Comparison of ENCODE assay signal across 15 cellular contexts in the genomic region with DNA sequence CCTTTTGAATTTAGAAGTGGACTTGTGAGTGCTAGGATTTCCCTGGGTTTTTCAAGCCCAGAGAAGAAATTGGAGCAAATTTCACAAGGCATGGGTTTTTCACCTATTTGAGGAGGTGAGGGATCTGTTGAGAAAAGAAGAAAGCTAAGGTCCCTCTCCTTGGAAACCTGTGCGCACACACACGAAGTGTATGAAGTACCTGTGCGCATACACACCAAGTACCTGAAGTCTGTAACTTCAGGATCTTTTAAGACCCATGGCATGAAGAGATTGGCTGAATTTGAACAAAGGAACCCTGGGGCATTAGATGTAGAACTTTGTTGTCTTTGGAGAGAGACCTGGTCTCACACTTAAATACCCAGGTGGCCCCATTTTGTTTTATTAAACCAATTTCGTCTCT.
DNase-seq lines count a peak whose midpoint lies in the region; ATAC-seq and TF ChIP-seq lines count a peak whose summit lies in the region.
"Had no signal": no experiment of that assay in that cellular context is flagged by ENCODE, and none has a peak within 500 bp of the region (broad histone marks: within the 10 kb centered on the region; RNA-seq: fewer than 3 reads in every experiment).

No MANE protein-coding gene starts in this region.

- POLR2A ChIA-PET in CD8-positive, alpha-beta memory T cell (lab: Charles Lee): no interaction called here
- POLR2A ChIA-PET in activated naive CD8-positive, alpha-beta T cell treated with anti-CD3 and anti-CD28 coated beads, Interleukin-2, amount 10 ng/mL, durations not matched to agents 7 days and 5 days (lab: Charles Lee): interaction anchor here (1.2 kb wide), 1 partner anchor 158 kb away, joined by 3 read pairs; no protein-coding TSS in a partner anchor

- peaks cover 0 to 3% (median 0%) of the 10 kb centered on the region in 3 donors for H3K36me3 Mint-ChIP-seq in CD8-positive, alpha-beta memory T cell
- H3K36me3 Mint-ChIP-seq in activated naive CD8-positive, alpha-beta T cell treated with anti-CD3 and anti-CD28 coated beads, Interleukin-2, amount 10 ng/mL, durations not matched to agents 7 days and 5 days: peaks cover 10% of the 10 kb centered on the region
- no peaks in the 10 kb centered on the region for H3K36me3 Mint-ChIP-seq in nephron (ENCODE audit: low read depth)

- H3K9me3 ChIP-seq in BLaER1: no peaks in the 10 kb centered on the region
- no peaks in the 10 kb centered on the region for H3K9me3 ChIP-seq in CD8-positive, alpha-beta memory T cell (ENCODE audit: low read length)
- H3K9me3 ChIP-seq: breast epithelium, mucosa of descending colon had no signal

- no peaks in the 10 kb centered on the region for H3K9me3 Mint-ChIP-seq in CD8-positive, alpha-beta memory T cell
- no peaks in the 10 kb centered on the region for H3K9me3 Mint-ChIP-seq in activated naive CD8-positive, alpha-beta T cell treated with anti-CD3 and anti-CD28 coated beads, Interleukin-2, amount 10 ng/mL, durations not matched to agents 7 days and 5 days
- H3K9me3 Mint-ChIP-seq in nephron: no peaks in the 10 kb centered on the region

- peaks cover 52% of the 10 kb centered on the region for H3K4me1 ChIP-seq in BLaER1
- peaks cover 35% of the 10 kb centered on the region for H3K4me1 ChIP-seq in CD8-positive, alpha-beta memory T cell (ENCODE audit: insufficient read depth, low read length)
- H3K4me1 ChIP-seq: breast epithelium had no signal

- no peak for DNase-seq in CD8-positive, alpha-beta memory T cell
- DNase-seq in activated naive CD8-positive, alpha-beta T cell treated with anti-CD3 and anti-CD28 coated beads, Interleukin-2, amount 10 ng/mL, durations not matched to agents 7 days and 5 days: no peak
- no peak for DNase-seq in 8988T
- DNase-seq in activated effector memory CD4-positive, alpha-beta T cell treated with anti-CD3 and anti-CD28 coated beads, Interleukin-2, amount 50 U/mL, for 16 hours: no peak
- DNase-seq: activated effector memory CD4-positive, alpha-beta T cell treated with Interleukin-2 at 50 U/mL for 16 hours; KG1; mucosa of descending colon; NCI-H2171 treated with DMSO at 0.1 percent for 48 hours; posterior cingulate gyrus had no signal

- peak overlapping the region in 4 of 7 donors; percentile 72 to 74 (median 73) for H3K4me3 Mint-ChIP-seq in CD8-positive, alpha-beta memory T cell
- H3K4me3 Mint-ChIP-seq in activated naive CD8-positive, alpha-beta T cell treated with anti-CD3 and anti-CD28 coated beads, Interleukin-2, amount 10 ng/mL, durations not matched to agents 7 days and 5 days: peak overlapping the region; percentile 65
- H3K4me3 Mint-ChIP-seq in nephron: no peak overlapping the region
- H3K4me3 Mint-ChIP-seq: B cell had no signal

- H3K27me3 Mint-ChIP-seq in CD8-positive, alpha-beta memory T cell: peaks cover 0 to 1% of the 10 kb centered on the region in 2 donors
- no peaks in the 10 kb centered on the region for H3K27me3 Mint-ChIP-seq in activated naive CD8-positive, alpha-beta T cell treated with anti-CD3 and anti-CD28 coated beads, Interleukin-2, amount 10 ng/mL, durations not matched to agents 7 days and 5 days
- no peaks in the 10 kb centered on the region for H3K27me3 Mint-ChIP-seq in nephron (ENCODE audit: low read depth)

- peak overlapping the region; percentile 27 to 94 (median 93) for H3K27ac Mint-ChIP-seq in CD8-positive, alpha-beta memory T cell
- H3K27ac Mint-ChIP-seq in activated naive CD8-positive, alpha-beta T cell treated with anti-CD3 and anti-CD28 coated beads, Interleukin-2, amount 10 ng/mL, durations not matched to agents 7 days and 5 days: peak overlapping the region; percentile 88
- peak overlapping the region; percentile 77 to 94 (median 92) for H3K27ac Mint-ChIP-seq in nephron
- H3K27ac Mint-ChIP-seq: B cell had no signal

- peak overlapping the region; percentile 83 for H3K4me2 ChIP-seq in BLaER1

- no peak for ATAC-seq in activated naive CD8-positive, alpha-beta T cell treated with anti-CD3 and anti-CD28 coated beads, Interleukin-2, amount 10 ng/mL, durations not matched to agents 7 days and 5 days (ENCODE audit: low read depth)
- ATAC-seq in GM21423 (IDR thresholded peaks at IDR 0.05; ENCODE audit: unreplicated experiment): no peak
- ATAC-seq in GM19397 (IDR thresholded peaks at IDR 0.05; ENCODE audit: unreplicated experiment): no peak

- CTCF ChIA-PET in CD8-positive, alpha-beta memory T cell (lab: Charles Lee): interaction anchor here (1.1 kb wide), 3 partner anchors 10 to 165 kb away, joined by 3 to 5 read pairs (median 3); no protein-coding TSS in a partner anchor

- no peaks in the 10 kb centered on the region for H4K20me1 ChIP-seq in BLaER1

- peak overlapping the region; percentile 64 for H3K27ac ChIP-seq in BLaER1
- no peak overlapping the region for H3K27ac ChIP-seq in CD8-positive, alpha-beta memory T cell (ENCODE audit: low read depth, low read length)

- H3K4me1 Mint-ChIP-seq in CD8-positive, alpha-beta memory T cell: peaks cover 24 to 45% (median 34%) of the 10 kb centered on the region in 3 donors
- peaks cover 18% of the 10 kb centered on the region for H3K4me1 Mint-ChIP-seq in activated naive CD8-positive, alpha-beta T cell treated with anti-CD3 and anti-CD28 coated beads, Interleukin-2, amount 10 ng/mL, durations not matched to agents 7 days and 5 days
- H3K4me1 Mint-ChIP-seq in nephron: peaks cover 30% of the 10 kb centered on the region

- no peaks in the 10 kb centered on the region for H3K36me3 ChIP-seq in BLaER1
- no peaks in the 10 kb centered on the region for H3K36me3 ChIP-seq in CD8-positive, alpha-beta memory T cell (ENCODE audit: insufficient read depth, low read length)
- H3K36me3 ChIP-seq: breast epithelium had no signal

- no peak for TF ChIP-seq CTCF in nephron (IDR thresholded peaks at IDR 0.05; ENCODE audit: unreplicated experiment in 3 of 3)

- H3K27me3 ChIP-seq in BLaER1: no peaks in the 10 kb centered on the region
- H3K27me3 ChIP-seq in CD8-positive, alpha-beta memory T cell (ENCODE audit: insufficient read depth, low read length, poor library complexity, severe bottlenecking): no peaks in the 10 kb centered on the region
- H3K27me3 ChIP-seq: breast epithelium had no signal

- no peak overlapping the region for H3K4me3 ChIP-seq in BLaER1
- peak overlapping the region; percentile 10 for H3K4me3 ChIP-seq in CD8-positive, alpha-beta memory T cell (ENCODE audit: low read length)
- H3K4me3 ChIP-seq: breast epithelium, mucosa of descending colon had no signal

- H3K9ac ChIP-seq in BLaER1: peak overlapping the region; percentile 54

Comparison
In these comparisons a context has a peak if more than half of its experiments do, and no peak if none do; other contexts are left out.
1. H3K4me3 Mint-ChIP-seq: peak in CD8-positive, alpha-beta memory T cell (4 of 7) and activated naive CD8-positive, alpha-beta T cell treated with anti-CD3 and anti-CD28 coated beads, Interleukin-2, amount 10 ng/mL, durations not matched to agents 7 days and 5 days (single experiment); none in nephron (0 of 3).
2. Peak in every context shown above with its lines, with median percentiles within 50 percentile points of each other: H3K27ac Mint-ChIP-seq.